Comparison of ENCODE assay signal across 15 cellular contexts in the genomic region with DNA sequence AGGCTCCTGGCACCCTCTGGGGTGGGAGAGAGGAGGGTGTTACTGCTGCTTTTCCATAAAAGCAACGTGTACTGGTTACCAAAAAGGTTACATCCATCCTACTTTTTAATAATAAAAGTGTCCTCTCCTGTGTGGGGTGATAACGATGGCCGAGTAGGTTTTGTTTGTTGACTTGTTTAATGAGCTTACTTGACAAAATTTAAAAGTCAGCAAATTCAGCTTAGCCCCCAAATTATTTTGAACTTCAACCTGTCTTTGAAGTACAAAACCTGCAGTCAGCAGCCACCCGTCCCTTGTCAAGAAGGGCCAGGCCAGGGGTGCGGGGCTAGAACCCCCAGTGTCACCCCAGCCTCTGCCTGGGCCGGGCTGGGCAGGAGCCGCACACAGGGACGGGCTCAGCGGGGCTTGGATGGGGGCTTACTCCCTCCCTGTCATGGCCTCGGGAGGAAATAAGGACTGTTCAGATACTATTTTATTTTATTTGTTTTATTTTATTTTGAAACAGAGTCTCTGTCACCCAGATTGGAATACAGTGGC.
"Had no signal": no experiment of that assay in that cellular context is flagged by ENCODE, and none has a peak within 500 bp of the region (broad histone marks: within the 10 kb centered on the region; RNA-seq: fewer than 3 reads in every experiment).

No MANE protein-coding gene starts in this region.

- ATAC-seq: activated CD8-positive, alpha-beta memory T cell treated with anti-CD3 and anti-CD28 coated beads, Interleukin-2, amount 10 ng/mL, durations not matched to agents 7 days and 5 days; stimulated activated naive B cell treated with anti-CD40 and anti-IgM and Interleukin-4, amounts not matched to agents 10 μg/mL and 1 μg/mL and 100 μg/mL, for 72 hours; WTC11 had no signal

- H3K4me1 ChIP-seq: tibial nerve had no signal

- DNase-seq: activated CD8-positive, alpha-beta memory T cell treated with anti-CD3 and anti-CD28 coated beads, Interleukin-2, amount 10 ng/mL, durations not matched to agents 7 days and 5 days; activated T-cell treated with anti-CD3 and anti-CD28 coated beads, Interleukin-2, amount 50 U/mL, for 24 hours; effector CD4-positive, alpha-beta T cell; foreskin melanocyte; islet precursor cell; midbrain; naive B cell; stimulated activated CD4-positive, alpha-beta T cell treated with anti-CD3 and anti-CD28 coated beads, Interleukin-1b, Interleukin-23, amount 100 ng/mL, for 48 hours; stimulated activated naive B cell treated with anti-CD40 and anti-IgM and Interleukin-4, amounts not matched to agents 10 μg/mL and 1 μg/mL and 100 μg/mL, for 72 hours; T-helper 1 cell had no signal

- H3K4me1 Mint-ChIP-seq: WTC11 had no signal

- H3K9me3 Mint-ChIP-seq: activated T-cell treated with anti-CD3 and anti-CD28 coated beads, Interleukin-2, amount 50 U/mL, for 24 hours; naive B cell; stimulated activated naive B cell treated with anti-CD40 and anti-IgM and Interleukin-4, amounts not matched to agents 10 μg/mL and 1 μg/mL and 100 μg/mL, for 72 hours; WTC11 had no signal

- H3K9me3 ChIP-seq: tibial nerve, vagina had no signal

- H3K27me3 Mint-ChIP-seq: activated CD8-positive, alpha-beta memory T cell treated with anti-CD3 and anti-CD28 coated beads, Interleukin-2, amount 10 ng/mL, durations not matched to agents 7 days and 5 days; activated T-cell treated with anti-CD3 and anti-CD28 coated beads, Interleukin-2, amount 50 U/mL, for 24 hours; naive B cell; stimulated activated naive B cell treated with anti-CD40 and anti-IgM and Interleukin-4, amounts not matched to agents 10 μg/mL and 1 μg/mL and 100 μg/mL, for 72 hours had no signal

- H3K27ac ChIP-seq: cardiac muscle cell, coronary artery, tibial nerve, vagina had no signal

- H3K4me3 ChIP-seq: cardiac muscle cell, coronary artery, tibial nerve, vagina had no signal

- H3K27me3 ChIP-seq: cardiac muscle cell, tibial nerve, vagina had no signal

- H3K27ac Mint-ChIP-seq: stimulated activated naive B cell treated with anti-CD40 and anti-IgM and Interleukin-4, amounts not matched to agents 10 μg/mL and 1 μg/mL and 100 μg/mL, for 72 hours had no signal

- H3K4me3 Mint-ChIP-seq: activated T-cell treated with anti-CD3 and anti-CD28 coated beads, Interleukin-2, amount 50 U/mL, for 24 hours; stimulated activated naive B cell treated with anti-CD40 and anti-IgM and Interleukin-4, amounts not matched to agents 10 μg/mL and 1 μg/mL and 100 μg/mL, for 72 hours; WTC11 had no signal
